11 cellular contexts compared by ENCODE assay signal in the genomic region with DNA sequence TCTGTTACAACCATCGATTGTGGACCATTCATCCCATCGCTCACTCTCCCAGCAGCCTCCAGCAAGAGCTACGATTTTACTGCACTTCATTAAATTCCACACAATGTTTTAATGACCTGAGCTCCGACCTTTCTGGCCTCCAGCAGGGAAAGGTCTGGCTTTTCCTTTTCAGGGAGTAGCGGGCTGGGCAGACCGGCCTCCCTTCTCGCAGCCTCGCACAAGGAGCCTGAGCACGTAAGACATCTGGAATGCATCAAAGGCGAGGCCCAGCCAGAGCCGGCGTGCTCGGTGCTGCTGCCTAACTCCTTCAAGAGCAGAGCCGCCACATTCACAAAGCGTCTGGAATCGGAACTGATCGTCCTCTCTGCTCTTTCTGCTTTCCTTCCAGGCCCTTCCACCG. TPM values are rescaled to one million over a fixed set of nuclear protein-coding genes. Genes with fewer than 3 reads are reported as not detected.
DNase-seq lines count a peak whose midpoint lies in the region; ATAC-seq and TF ChIP-seq lines count a peak whose summit lies in the region.
"Had no signal": no experiment of that assay in that cellular context is flagged by ENCODE, and none has a peak within 500 bp of the region (broad histone marks: within the 10 kb centered on the region; RNA-seq: fewer than 3 reads in every experiment).

No MANE protein-coding gene starts in this region.

- WGBS in GM23248 (ENCODE audit: low coverage in 1 of 2, low lambda C conversion rate in 2 of 2, missing lambda C conversion rate in 2 of 2), 2 experiments = 20 to 22% methylated on average over 18 of the region's 18 CpGs
- 50 to 54% methylated on average over 18 of the region's 18 CpGs for WGBS in ectodermal cell, 2 experiments

- 0 out of 2 replicates have a peak, but pooled peaks cover 5% of the 10 kb centered on the region for H3K27me3 ChIP-seq in GM23248 (replicated peaks; ENCODE audit: insufficient read depth)
- H3K27me3 ChIP-seq in ectodermal cell (ENCODE audit: control insufficient read depth, insufficient read depth, low read length, poor library complexity, severe bottlenecking) = no peaks in the 10 kb centered on the region
- no peaks in the 10 kb centered on the region for H3K27me3 ChIP-seq in lower lobe of right lung (ENCODE audit: low read depth)
- H3K27me3 ChIP-seq in stomach smooth muscle (ENCODE audit: control insufficient read depth in 1 of 2, insufficient read depth in 2 of 2, low read length in 2 of 2) = no peaks in the 10 kb centered on the region

- no peak overlapping the region for H3K4me2 ChIP-seq in GM23248 (ENCODE audit: unreplicated experiment)

- ATAC-seq in lower lobe of right lung (peak in 1 of 2 donors; percentile 55), HG03139 (IDR thresholded peaks at IDR 0.05; ENCODE audit: unreplicated experiment) (no peak), GM19397 (IDR thresholded peaks at IDR 0.05; ENCODE audit: unreplicated experiment) (no peak)

- in situ Hi-C loops in GM23248 (cut with MboI) = no loop called here

- H3K79me2 ChIP-seq in GM23248 (ENCODE audit: insufficient read depth) = no peaks in the 10 kb centered on the region

- no peaks in the 10 kb centered on the region for H3K36me3 ChIP-seq in GM23248 (ENCODE audit: low read depth)
- peaks cover 7% of the 10 kb centered on the region for H3K36me3 ChIP-seq in ectodermal cell (ENCODE audit: control insufficient read depth, insufficient read depth, low read length)
- H3K36me3 ChIP-seq in lower lobe of right lung = peaks cover 2% of the 10 kb centered on the region
- peaks cover 2 to 3% of the 10 kb centered on the region in 2 donors for H3K36me3 ChIP-seq in stomach smooth muscle (ENCODE audit: control insufficient read depth in 2 of 2, insufficient read depth in 2 of 2, low read length in 2 of 2)

- H3K27ac ChIP-seq in GM23248 (no peak overlapping the region), ectodermal cell (ENCODE audit: insufficient read depth, low read depth, low read length, poor library complexity, severe bottlenecking) (peak overlapping the region; percentile 90), lower lobe of right lung (peak overlapping the region; percentile 57), stomach smooth muscle (ENCODE audit: low read length) (peak overlapping the region; percentile 93)

- no peak overlapping the region for H3K4me3 ChIP-seq in GM23248
- no peak overlapping the region for H3K4me3 ChIP-seq in ectodermal cell (ENCODE audit: insufficient read depth, low read depth, low read length)
- no peak overlapping the region for H3K4me3 ChIP-seq in lower lobe of right lung
- peak overlapping the region; percentile 13 to 57 for H3K4me3 ChIP-seq in stomach smooth muscle (ENCODE audit: low read length in 2 of 2)

- peak overlapping the region; percentile 53; the same call in 1 of the 2 replicates for H2AFZ ChIP-seq in GM23248

- no peaks in the 10 kb centered on the region for H4K20me1 ChIP-seq in GM23248 (ENCODE audit: insufficient read depth)

- H3K9me3 ChIP-seq in GM23248 (ENCODE audit: low read depth) (no peaks in the 10 kb centered on the region), ectodermal cell (ENCODE audit: control insufficient read depth, low read length) (no peaks in the 10 kb centered on the region), lower lobe of right lung (no peaks in the 10 kb centered on the region), stomach smooth muscle (ENCODE audit: control insufficient read depth in 2 of 2, low read length in 2 of 2) (no peaks in the 10 kb centered on the region)

- H3F3A ChIP-seq in GM23248 (ENCODE audit: insufficient read depth) = no peaks in the 10 kb centered on the region

- intact Hi-C loops in lower lobe of right lung (cut with DNase I) = no loop called here

- H3K9ac ChIP-seq in GM23248 = no peak overlapping the region
- peak overlapping the region; percentile 25 to 66 for H3K9ac ChIP-seq in stomach smooth muscle (ENCODE audit: low read length in 2 of 2)

- TF ChIP-seq CTCF in lower lobe of right lung (IDR thresholded peaks at IDR 0.05) = no peak

- peak; percentile 44 for DNase-seq in GM23248
- no peak for DNase-seq in lower lobe of right lung
- DNase-seq in COLO668 (lab: John Stamatoyannopoulos, UW; ENCODE audit: unreplicated experiment) = no peak
- DNase-seq in SW480 (ENCODE audit: low spot score) = no peak
- DNase-seq: cerebellar nuclear complex, NCI-H187 treated with DMSO at 0.1 percent for 48 hours, T1000 had no signal

- no peaks in the 10 kb centered on the region for H3K4me1 ChIP-seq in GM23248 (ENCODE audit: insufficient read depth)
- peaks cover 29% of the 10 kb centered on the region for H3K4me1 ChIP-seq in ectodermal cell (ENCODE audit: control insufficient read depth, insufficient read depth, low read length)
- peaks cover 57% of the 10 kb centered on the region for H3K4me1 ChIP-seq in lower lobe of right lung
- peaks cover 52% of the 10 kb centered on the region for H3K4me1 ChIP-seq in stomach smooth muscle (ENCODE audit: control insufficient read depth, insufficient read depth, low read length)

- no peaks in the 10 kb centered on the region for H3K9me2 ChIP-seq in GM23248 (ENCODE audit: insufficient read depth)

RNA-seq across cellular contexts. Expression of gene FHAD1, which starts 32.5 kb away (rescaled TPM):
- not detected in 2 replicates for total RNA-seq in GM23248 (2014; rRNA removed; shearing (Covaris generic))
- polyA plus RNA-seq in GM23248 (2016; fragmentation: Nextera tagmentation; extraction: Ambion mirVana) = 0.24 TPM in 1 of 2 replicates, not detected in the other
- 5.7 TPM for polyA plus RNA-seq in ectodermal cell (2013, experiment 1 of 4)
- polyA plus RNA-seq in ectodermal cell (2013, experiment 2 of 4) = 5.4 TPM
- polyA plus RNA-seq in ectodermal cell (2013, experiment 3 of 4) = 3.4 TPM
- 5.2 TPM for polyA plus RNA-seq in ectodermal cell (2013, experiment 4 of 4)
- 14.3 TPM for total RNA-seq in lower lobe of right lung

Comparison
In these comparisons a context has a peak if more than half of its experiments do, and no peak if none do; other contexts are left out.
1. H3K4me3 ChIP-seq: peak in stomach smooth muscle (2 of 2); none in GM23248 (single experiment), ectodermal cell (single experiment) and lower lobe of right lung (single experiment).
2. RNA of gene FHAD1, which starts 32.5 kb away (total RNA-seq): 14.3 TPM in lower lobe of right lung (single experiment); not detected in GM23248; every median in the first group is over 10 times any median in the second.